ENCODE assay signal across 8 cellular contexts in genomic region chr5:74865799-74866652, GRCh38. TPM values are rescaled to one million over a fixed set of nuclear protein-coding genes. Genes with fewer than 3 reads are reported as not detected.
A peak's percentile ranks its signal among the peaks of the same experiment; 100 is the strongest.
DNase-seq lines count a peak whose midpoint lies in the region; ATAC-seq and TF ChIP-seq lines count a peak whose summit lies in the region.

Gene FAM169A (minus strand): TSS chr5:74866387. CDS start chr5:74841676, 24,711 bp downstream.

- peak within 1 kb of the TSS; percentile 47 for H3K4me3 ChIP-seq in WI38 (ENCODE audit: low read depth, low read length)

- no peak for TF ChIP-seq CTCF in WI38 (IDR thresholded peaks at IDR 0.05; ENCODE audit: low read depth, low read length)

- peak; percentile 69 for ATAC-seq in Right ventricle myocardium inferior
- ATAC-seq in left colon, result peak; percentile 84

- intact Hi-C loops in Right ventricle myocardium inferior (cut with DNase I) (no loop called here), cardiac septum (cut with DNase I) (no loop called here), left colon (cut with DNase I, micrococcal nuclease) (no loop called here)

- DNase-seq in Right ventricle myocardium inferior (ENCODE audit: missing footprints) (no peak), cardiac septum (ENCODE audit: low spot score) (no peak), HuH-7 (ENCODE audit: low spot score) (peak; percentile 58), caudate nucleus (lab: John Stamatoyannopoulos, UW) (peak in 39 of 61 donors; percentile 6 to 77 (median 43)), left colon (peak; percentile 29 to 67), foreskin melanocyte (no peak)
- DNase-seq in stimulated activated CD4-positive, alpha-beta T cell treated with anti-CD3 and anti-CD28 coated beads, Interleukin-4, amount 100 ng/mL, for 1 hour, result peak; percentile 55

- H3K27ac ChIP-seq in caudate nucleus (ENCODE audit: low read depth, low read length), result peak within 1 kb of the TSS; percentile 71

RNA-seq across cellular contexts. Expression of gene FAM169A, which starts in this region (rescaled TPM):
- total RNA-seq in Right ventricle myocardium inferior (3.0 TPM), cardiac septum (6.5 TPM), left colon (1 to 10 TPM; 3.9 to 5.9 TPM)

Comparison
In these comparisons a context has a peak if more than half of its experiments do, and no peak if none do; other contexts are left out.
1. DNase-seq: peak in HuH-7 (single experiment), caudate nucleus (39 of 61), left colon (2 of 2) and stimulated activated CD4-positive, alpha-beta T cell treated with anti-CD3 and anti-CD28 coated beads, Interleukin-4, amount 100 ng/mL, for 1 hour (single experiment); none in Right ventricle myocardium inferior (single experiment), cardiac septum (single experiment) and foreskin melanocyte (single experiment).